In genomic region chr17:81393684-81394376, GRCh38 we compare ENCODE assay signal across 8 cellular contexts. TPM values are rescaled to one million over a fixed set of nuclear protein-coding genes. Genes with fewer than 3 reads are reported as not detected.
DNase-seq lines count a peak whose midpoint lies in the region; ATAC-seq, FAIRE-seq and TF ChIP-seq lines count a peak whose summit lies in the region.

No MANE protein-coding gene starts in this region.

- peak overlapping the region; percentile 39 for H3K4me3 Mint-ChIP-seq in T-helper 2 cell treated with Interferon-gamma antibody and Interleukin-4, amounts not matched to agents 5 μg/mL and 100 μg/mL, for 36 hours

- peak; percentile 56 for DNase-seq in activated naive CD4-positive, alpha-beta T cell treated with Interleukin-2 at 50 U/mL for 16 hours
- DNase-seq in activated naive CD4-positive, alpha-beta T cell (lab: John Stamatoyannopoulos, UW): no peak
- DNase-seq in NCI-H1694 (lab: John Stamatoyannopoulos, UW): peak; percentile 100
- peak; percentile 77 for DNase-seq in T-helper 2 cell treated with Interferon-gamma antibody and Interleukin-4, amounts not matched to agents 5 μg/mL and 100 μg/mL, for 36 hours (ENCODE audit: low spot score)
- peak; percentile 95 for DNase-seq in kidney epithelial cell (ENCODE audit: low read depth)
- DNase-seq in smooth muscle cell of the brain vasculature (ENCODE audit: low read depth, low spot score): peak; percentile 100

- H3K4me3 ChIP-seq in kidney epithelial cell (ENCODE audit: low read depth, low read length): peak overlapping the region; percentile 54

- peaks cover 65% of the 10 kb centered on the region for H3K27me3 Mint-ChIP-seq in T-helper 2 cell treated with Interferon-gamma antibody and Interleukin-4, amounts not matched to agents 5 μg/mL and 100 μg/mL, for 36 hours (ENCODE audit: low read depth)

- H3K36me3 ChIP-seq in kidney epithelial cell (ENCODE audit: control insufficient read depth, insufficient read depth, low read length): no peaks in the 10 kb centered on the region

- peak overlapping the region; percentile 3 for H3K27ac Mint-ChIP-seq in T-helper 2 cell treated with Interferon-gamma antibody and Interleukin-4, amounts not matched to agents 5 μg/mL and 100 μg/mL, for 36 hours

- FAIRE-seq in colon (lab: Jason Lieb, UNC): peak; percentile 10

- no peaks in the 10 kb centered on the region for H3K27me3 ChIP-seq in kidney epithelial cell (ENCODE audit: control insufficient read depth, insufficient read depth, low read length)

- no peak for ATAC-seq in GM18873 (IDR thresholded peaks at IDR 0.05; ENCODE audit: low FRiP score, unreplicated experiment)

- H3K4me1 Mint-ChIP-seq in T-helper 2 cell treated with Interferon-gamma antibody and Interleukin-4, amounts not matched to agents 5 μg/mL and 100 μg/mL, for 36 hours (ENCODE audit: low read depth): peaks cover 5% of the 10 kb centered on the region

- no peak for TF ChIP-seq CTCF in kidney epithelial cell (IDR thresholded peaks at IDR 0.05; ENCODE audit: insufficient read depth, low read length, poor library complexity, severe bottlenecking)

- H3K36me3 Mint-ChIP-seq in T-helper 2 cell treated with Interferon-gamma antibody and Interleukin-4, amounts not matched to agents 5 μg/mL and 100 μg/mL, for 36 hours (ENCODE audit: low read depth): peaks cover 6% of the 10 kb centered on the region

- H3K9me3 Mint-ChIP-seq in T-helper 2 cell treated with Interferon-gamma antibody and Interleukin-4, amounts not matched to agents 5 μg/mL and 100 μg/mL, for 36 hours: no peaks in the 10 kb centered on the region

RNA-seq across cellular contexts. Expression of gene BAHCC1, which starts 1.4 kb away (rescaled TPM):
- 6.6 and 15.1 TPM in 2 replicates for total RNA-seq in kidney epithelial cell

Comparison
In these comparisons a context has a peak if more than half of its experiments do, and no peak if none do; other contexts are left out.
1. DNase-seq: peak in activated naive CD4-positive, alpha-beta T cell treated with Interleukin-2 at 50 U/mL for 16 hours (single experiment), NCI-H1694 (single experiment), T-helper 2 cell treated with Interferon-gamma antibody and Interleukin-4, amounts not matched to agents 5 μg/mL and 100 μg/mL, for 36 hours (single experiment), kidney epithelial cell (single experiment) and smooth muscle cell of the brain vasculature (single experiment); none in activated naive CD4-positive, alpha-beta T cell (0 of 4).